In genomic region chr15:96346409-96346808, GRCh38 we compare ENCODE assay signal across 12 cellular contexts. TPM values are rescaled to one million over a fixed set of nuclear protein-coding genes. Genes with fewer than 3 reads are reported as not detected.
DNase-seq lines count a peak whose midpoint lies in the region; ATAC-seq and TF ChIP-seq lines count a peak whose summit lies in the region.
"Had no signal": no experiment of that assay in that cellular context is flagged by ENCODE, and none has a peak within 500 bp of the region (broad histone marks: within the 10 kb centered on the region; RNA-seq: fewer than 3 reads in every experiment).

No MANE protein-coding gene starts in this region.

- H3K27me3 ChIP-seq in mesenchymal stem cell (ENCODE audit: control insufficient read depth in 1 of 2, insufficient read depth in 1 of 2, low read length in 2 of 2): no peaks in the 10 kb centered on the region
- H3K27me3 ChIP-seq in thyroid gland: peaks cover under 1% of the 10 kb centered on the region

- POLR2A ChIA-PET in GM10248 (lab: Yijun Ruan, JAX): no interaction called here

- no peaks in the 10 kb centered on the region for H3K79me1 ChIP-seq in mesenchymal stem cell (replicated peaks; ENCODE audit: low read length, poor library complexity, severe bottlenecking)

- H2AFZ ChIP-seq in mesenchymal stem cell (ENCODE audit: low read depth, low read length): no peak overlapping the region

- H3K14ac ChIP-seq in mesenchymal stem cell (ENCODE audit: low read length in 2 of 2): no peak overlapping the region

- H3K36me3 ChIP-seq in mesenchymal stem cell (ENCODE audit: control insufficient read depth in 1 of 2, insufficient read depth in 2 of 2, low read depth in 1 of 2, low read length in 2 of 2) (peaks cover 23 to 44% of the 10 kb centered on the region in 2 experiments), thyroid gland (no peaks in the 10 kb centered on the region)

- intact Hi-C loops in thyroid gland (cut with DNase I): no loop called here

- H3K27ac ChIP-seq in coronary artery: peak overlapping the region; percentile 94 to 97
- peak overlapping the region; percentile 85 for H3K27ac ChIP-seq in mesenchymal stem cell (ENCODE audit: low read length, poor library complexity, severe bottlenecking)
- peak overlapping the region; percentile 75 to 97 (median 95) for H3K27ac ChIP-seq in thyroid gland

- H2BK12ac ChIP-seq in mesenchymal stem cell (ENCODE audit: low read length in 2 of 2): no peak overlapping the region

- H3K4me3 ChIP-seq in coronary artery: peak overlapping the region; percentile 94
- H3K4me3 ChIP-seq in mesenchymal stem cell (ENCODE audit: insufficient read depth in 1 of 2, low read depth in 1 of 2, low read length in 2 of 2): peak overlapping the region in 1 of 2 experiments; percentile 81
- peak overlapping the region in 1 of 3 donors; percentile 39 for H3K4me3 ChIP-seq in thyroid gland (replicated peaks in 1 of 3)

- H3K9me3 ChIP-seq in mesenchymal stem cell (ENCODE audit: control insufficient read depth, low read length) (no peaks in the 10 kb centered on the region), thyroid gland (no peaks in the 10 kb centered on the region)

- H3K18ac ChIP-seq in mesenchymal stem cell (ENCODE audit: low read depth in 1 of 2, low read length in 2 of 2): peak overlapping the region in 1 of 2 experiments; percentile 89

- H3K4ac ChIP-seq in mesenchymal stem cell (ENCODE audit: low read depth in 1 of 2, low read length in 2 of 2): peak overlapping the region in 1 of 2 experiments; percentile 99

- no peak for TF ChIP-seq POLR2A in thyroid gland (IDR thresholded peaks at IDR 0.05)

- TF ChIP-seq CTCF in coronary artery (IDR thresholded peaks at IDR 0.05) (no peak), thyroid gland (IDR thresholded peaks at IDR 0.05) (no peak), GM10248 (IDR thresholded peaks at IDR 0.05; ENCODE audit: control extremely low read depth, extremely low read depth, low read depth, missing control alignments) (no peak)

- H3K9ac ChIP-seq in mesenchymal stem cell (ENCODE audit: low read length): peak overlapping the region; percentile 96

- peak overlapping the region; percentile 95 for H2BK120ac ChIP-seq in mesenchymal stem cell (ENCODE audit: low read depth, low read length)

- CTCF ChIA-PET in GM10248 (lab: Yijun Ruan, JAX): interaction anchor here (0.8 to 3.1 kb wide), 5 partner anchors 9 to 1677 kb away, joined by 3 to 21 read pairs (median 8); no protein-coding TSS in a partner anchor

- ATAC-seq in activated CD4-positive, CD25-positive, alpha-beta regulatory T cell treated with anti-CD3 and anti-CD28 coated beads, Interleukin-2, amount 50 U/mL, for 24 hours: no peak

- peaks cover 35% of the 10 kb centered on the region for H3K4me1 ChIP-seq in mesenchymal stem cell (ENCODE audit: control insufficient read depth, insufficient read depth, low read depth, low read length)
- peaks cover 5 to 6% of the 10 kb centered on the region in 2 donors for H3K4me1 ChIP-seq in thyroid gland

- peak; percentile 39 for DNase-seq in NCI-H69 (lab: John Stamatoyannopoulos, UW)
- no peak for DNase-seq in coronary artery (ENCODE audit: low spot score)
- DNase-seq in mesenchymal stem cell: no peak
- no peak for DNase-seq in thyroid gland
- DNase-seq in GM10248 (ENCODE audit: extremely low spot score): no peak
- DNase-seq in DMS53 treated with DMSO at 0.1 percent for 48 hours (lab: John Stamatoyannopoulos, UW; ENCODE audit: unreplicated experiment): no peak
- no peak for DNase-seq in activated CD4-positive, alpha-beta T cell treated with anti-CD3 and anti-CD28 coated beads, Interleukin-2, amount 50 U/mL, for 4 hours
- DNase-seq: DMS53; NCI-H2029 treated with DMSO at 0.1 percent for 48 hours; stimulated activated CD4-positive, alpha-beta T cell treated with anti-CD3 and anti-CD28 coated beads, Interleukin-4, amount 100 ng/mL, for 24 hours had no signal

- H4K8ac ChIP-seq in mesenchymal stem cell (ENCODE audit: low read length): peak overlapping the region; percentile 97

- peak overlapping the region; percentile 77 for H3K4me2 ChIP-seq in mesenchymal stem cell (ENCODE audit: low read length, poor library complexity, severe bottlenecking)

- peak overlapping the region in 1 of 2 experiments; percentile 73 for H3K23ac ChIP-seq in mesenchymal stem cell (ENCODE audit: low read length in 2 of 2)

- H2BK5ac ChIP-seq in mesenchymal stem cell (ENCODE audit: low read depth, low read length, poor library complexity, severe bottlenecking): no peak overlapping the region

- WGBS in mesenchymal stem cell: no CpG with 5 or more reads among the region's 3 CpGs
- 63 to 70% methylated on average over 3 of the region's 3 CpGs for WGBS in thyroid gland, 2 donors

- H2AK5ac ChIP-seq in mesenchymal stem cell (ENCODE audit: low read length, severe bottlenecking): peak overlapping the region; percentile 15

- no peak overlapping the region for H2BK15ac ChIP-seq in mesenchymal stem cell (ENCODE audit: low read depth, poor library complexity, severe bottlenecking)

- no peak overlapping the region for H4K91ac ChIP-seq in mesenchymal stem cell (ENCODE audit: low read length)

RNA-seq across cellular contexts. Expression of gene NR2F2, which starts 15.9 kb away (rescaled TPM):
- 117 TPM for polyA plus RNA-seq in mesenchymal stem cell (2013, experiment 1 of 2)
- 115 TPM for polyA plus RNA-seq in mesenchymal stem cell (2013, experiment 2 of 2)
- 10 to 100 TPM; 18.3 to 30.2 (median 20.4) TPM for total RNA-seq in thyroid gland
- total RNA-seq: natural killer cell treated with Interleukin-12 subunit alpha and Interleukin-12 subunit beta and Interleukin-15 and Interleukin-18, amount 100 ng/mL, for 72 hours had no signal
